8 cellular contexts compared by ENCODE assay signal in the genomic region with DNA sequence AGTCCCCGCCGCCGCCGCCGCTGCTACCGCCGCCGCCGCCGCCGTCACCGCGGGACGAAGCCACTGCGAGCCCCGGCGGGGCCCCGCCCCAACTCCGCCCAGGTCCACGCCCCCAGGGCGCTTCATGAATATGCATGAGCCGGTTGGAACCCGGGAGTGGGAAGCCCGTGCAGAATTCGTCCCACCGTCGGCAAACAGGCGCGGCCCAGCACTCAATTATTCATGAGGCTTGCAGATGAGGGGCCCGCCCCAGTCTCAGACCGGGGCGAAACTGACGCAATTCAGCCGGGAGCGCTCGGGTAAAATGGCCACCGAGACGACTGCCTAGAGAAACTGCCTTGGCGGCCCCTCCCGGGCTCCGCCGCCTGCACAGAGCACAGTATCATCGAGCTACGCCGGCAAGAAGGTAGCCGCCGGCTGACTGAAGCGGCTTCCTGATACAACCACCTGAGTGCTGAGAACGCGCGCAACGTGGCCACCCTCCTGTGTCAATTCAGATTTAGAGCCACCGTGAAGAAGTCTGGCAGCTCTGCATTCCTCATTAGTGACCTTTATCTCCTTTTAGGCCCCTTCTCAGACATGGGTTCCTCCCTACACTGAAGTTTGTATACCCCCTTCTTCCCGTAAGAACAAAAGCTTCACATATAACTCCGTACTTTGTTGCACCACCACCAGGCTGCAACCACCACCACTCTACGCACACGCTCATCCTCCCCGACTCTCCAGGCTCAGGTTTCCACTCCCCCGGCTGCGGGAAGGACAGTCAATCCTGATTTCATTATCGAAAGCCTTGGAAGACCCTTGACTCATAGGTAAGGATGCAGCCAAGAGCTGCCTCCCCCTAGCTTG. TPM values are rescaled to one million over a fixed set of nuclear protein-coding genes. Genes with fewer than 3 reads are reported as not detected.
A peak's percentile ranks its signal among the peaks of the same experiment; 100 is the strongest.
DNase-seq lines count a peak whose midpoint lies in the region; ATAC-seq, FAIRE-seq and TF ChIP-seq lines count a peak whose summit lies in the region.

A gene with protein sequence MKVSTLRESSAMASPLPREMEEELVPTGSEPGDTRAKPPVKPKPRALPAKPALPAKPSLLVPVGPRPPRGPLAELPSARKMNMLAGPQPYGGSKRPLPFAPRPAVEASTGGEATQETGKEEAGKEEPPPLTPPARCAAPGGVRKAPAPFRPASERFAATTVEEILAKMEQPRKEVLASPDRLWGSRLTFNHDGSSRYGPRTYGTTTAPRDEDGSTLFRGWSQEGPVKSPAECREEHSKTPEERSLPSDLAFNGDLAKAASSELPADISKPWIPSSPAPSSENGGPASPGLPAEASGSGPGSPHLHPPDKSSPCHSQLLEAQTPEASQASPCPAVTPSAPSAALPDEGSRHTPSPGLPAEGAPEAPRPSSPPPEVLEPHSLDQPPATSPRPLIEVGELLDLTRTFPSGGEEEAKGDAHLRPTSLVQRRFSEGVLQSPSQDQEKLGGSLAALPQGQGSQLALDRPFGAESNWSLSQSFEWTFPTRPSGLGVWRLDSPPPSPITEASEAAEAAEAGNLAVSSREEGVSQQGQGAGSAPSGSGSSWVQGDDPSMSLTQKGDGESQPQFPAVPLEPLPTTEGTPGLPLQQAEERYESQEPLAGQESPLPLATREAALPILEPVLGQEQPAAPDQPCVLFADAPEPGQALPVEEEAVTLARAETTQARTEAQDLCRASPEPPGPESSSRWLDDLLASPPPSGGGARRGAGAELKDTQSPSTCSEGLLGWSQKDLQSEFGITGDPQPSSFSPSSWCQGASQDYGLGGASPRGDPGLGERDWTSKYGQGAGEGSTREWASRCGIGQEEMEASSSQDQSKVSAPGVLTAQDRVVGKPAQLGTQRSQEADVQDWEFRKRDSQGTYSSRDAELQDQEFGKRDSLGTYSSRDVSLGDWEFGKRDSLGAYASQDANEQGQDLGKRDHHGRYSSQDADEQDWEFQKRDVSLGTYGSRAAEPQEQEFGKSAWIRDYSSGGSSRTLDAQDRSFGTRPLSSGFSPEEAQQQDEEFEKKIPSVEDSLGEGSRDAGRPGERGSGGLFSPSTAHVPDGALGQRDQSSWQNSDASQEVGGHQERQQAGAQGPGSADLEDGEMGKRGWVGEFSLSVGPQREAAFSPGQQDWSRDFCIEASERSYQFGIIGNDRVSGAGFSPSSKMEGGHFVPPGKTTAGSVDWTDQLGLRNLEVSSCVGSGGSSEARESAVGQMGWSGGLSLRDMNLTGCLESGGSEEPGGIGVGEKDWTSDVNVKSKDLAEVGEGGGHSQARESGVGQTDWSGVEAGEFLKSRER (N-terminal part only) (minus strand): TSS at position 67 of the 849 bp plus-strand sequence. CDS start 3,067 bp downstream, outside the sequence.

- peak within 1 kb of the TSS; percentile 72 to 96 for H3K9ac ChIP-seq in K562 (ENCODE audit: insufficient read depth in 1 of 2, low read depth in 2 of 2, low read length in 2 of 2)

- no peaks in the 10 kb centered on the region for H3K27me3 ChIP-seq in K562 (ENCODE audit: control insufficient read depth in 2 of 2, insufficient read depth in 2 of 2, low read length in 2 of 2)

- ATAC-seq in HG03039 (IDR thresholded peaks at IDR 0.05; ENCODE audit: unreplicated experiment): peak; percentile 87
- ATAC-seq in K562: peak; percentile 91

- H4K20me1 ChIP-seq in K562 (replicated peaks; ENCODE audit: control insufficient read depth, insufficient read depth, low read length): peaks cover 7% of the 10 kb centered on the region

- TF ChIP-seq POLR2A in K562 (conservative IDR thresholded peaks at IDR 0.05): peak; percentile 87

- no peak for TF ChIP-seq RAD21 in K562 (CRISPR knock-in tag; conservative IDR thresholded peaks at IDR 0.05 in 1 of 2, IDR thresholded peaks at IDR 0.05 in 1 of 2)

- H3K4me3 ChIP-seq in K562: peak within 1 kb of the TSS; percentile 60
- H3K4me3 ChIP-seq in retinal pigment epithelial cell (ENCODE audit: low read length): peak within 1 kb of the TSS; percentile 85

- intact Hi-C loops in K562 (cut with micrococcal nuclease): loop anchor here (5.0 kb wide), 1 partner anchor 48 kb away; no protein-coding TSS in a partner anchor

- H2AFZ ChIP-seq in K562 (ENCODE audit: low read depth, low read length): peak within 1 kb of the TSS; percentile 64

- peaks cover 7% of the 10 kb centered on the region for H3K9me1 ChIP-seq in K562 (ENCODE audit: control insufficient read depth, insufficient read depth, low read length)

- H3K4me1 ChIP-seq in K562 (replicated peaks in 1 of 2; ENCODE audit: control insufficient read depth in 2 of 2, insufficient read depth in 2 of 2, low read length in 2 of 2): peaks cover 47 to 54% of the 10 kb centered on the region in 2 experiments

- H3K27ac ChIP-seq in K562 (ENCODE audit: extremely low read depth, low read depth, low read length): peak within 1 kb of the TSS; percentile 88

- no peak for TF ChIP-seq EP300 in K562 (IDR thresholded peaks at IDR 0.05; ENCODE audit: low read length)

- FAIRE-seq in TTC549 (lab: Jason Lieb, UNC) (peak; percentile 93), K562 (lab: Jason Lieb, UNC) (peak; percentile 79)

- H3K4me2 ChIP-seq in K562 (ENCODE audit: insufficient read depth, low read length): peak within 1 kb of the TSS; percentile 90

- in situ Hi-C loops in K562 (cut with MboI): no loop called here

- no peak for TF ChIP-seq CTCF in K562 (IDR thresholded peaks at IDR 0.05 in 2 of 3, conservative IDR thresholded peaks at IDR 0.05 in 1 of 3; ENCODE audit: insufficient read depth in 2 of 3, low read depth in 1 of 3, low read length in 3 of 3)
- no peak for TF ChIP-seq CTCF in retinal pigment epithelial cell (conservative IDR thresholded peaks at IDR 0.05; ENCODE audit: low read depth, low read length)

- POLR2A ChIA-PET in K562 (lab: Yijun Ruan, JAX): interaction anchor here (0.6 to 6.3 kb wide), 10 partner anchors 10 to 506 kb away, joined by 3 to 68 read pairs (median 4); a partner anchor contains a TSS

- DNase-seq in NK-92 treated with Interleukin-12 subunit alpha and Interleukin-12 subunit beta, amount 100 ng/mL, for 24 hours (lab: John Stamatoyannopoulos, UW): peak; percentile 87
- DNase-seq in NK-92 (lab: John Stamatoyannopoulos, UW; ENCODE audit: unreplicated experiment) (no peak), NCI-H2081 treated with DMSO at 0.1 percent for 48 hours (lab: John Stamatoyannopoulos, UW) (peak; percentile 80), K562 (ENCODE audit: extremely low read depth in 1 of 4, low spot score in 3 of 4) (peak; percentile 87 to 96 (median 92)), hypothalamus (lab: John Stamatoyannopoulos, UW) (peak; percentile 31 to 98 (median 92)), retinal pigment epithelial cell (ENCODE audit: low read depth) (peak; percentile 86)

- WGBS in K562 (ENCODE audit: insufficient coverage, low coverage, missing lambda C conversion rate): under 1% methylated on average over 39 of the region's 61 CpGs

- H3K79me2 ChIP-seq in K562 (ENCODE audit: control insufficient read depth, insufficient read depth, low read length): peaks cover 37% of the 10 kb centered on the region

- TSS peak; percentile 95 for BruUV-seq in K562 (replicated peaks; lab: Mats Ljungman, UMichigan)

- CTCF ChIA-PET in K562 (lab: Yijun Ruan, JAX; ENCODE audit: low intra/inter-chr PET ratio): interaction anchor here (0.6 kb wide), 1 partner anchor 78 kb away, joined by 3 read pairs; no protein-coding TSS in a partner anchor

- H3K36me3 ChIP-seq in K562 (ENCODE audit: control insufficient read depth, insufficient read depth, low read length): peaks cover 61% of the 10 kb centered on the region

- no peaks in the 10 kb centered on the region for H3K9me3 ChIP-seq in K562 (replicated peaks; ENCODE audit: control insufficient read depth, insufficient read depth, low read depth, low read length)

TF ChIP-seq in K562, 482 proteins besides CTCF, POLR2A, EP300 and RAD21 (continues in another document):
- no peak for TF ChIP-seq ZNF224 (CRISPR knock-in tag; IDR thresholded peaks at IDR 0.05)
- peak; percentile 43; the same call in 1 of the 2 replicates for TF ChIP-seq TARDBP (IDR thresholded peaks at IDR 0.05)
- TF ChIP-seq, protein P1, sequence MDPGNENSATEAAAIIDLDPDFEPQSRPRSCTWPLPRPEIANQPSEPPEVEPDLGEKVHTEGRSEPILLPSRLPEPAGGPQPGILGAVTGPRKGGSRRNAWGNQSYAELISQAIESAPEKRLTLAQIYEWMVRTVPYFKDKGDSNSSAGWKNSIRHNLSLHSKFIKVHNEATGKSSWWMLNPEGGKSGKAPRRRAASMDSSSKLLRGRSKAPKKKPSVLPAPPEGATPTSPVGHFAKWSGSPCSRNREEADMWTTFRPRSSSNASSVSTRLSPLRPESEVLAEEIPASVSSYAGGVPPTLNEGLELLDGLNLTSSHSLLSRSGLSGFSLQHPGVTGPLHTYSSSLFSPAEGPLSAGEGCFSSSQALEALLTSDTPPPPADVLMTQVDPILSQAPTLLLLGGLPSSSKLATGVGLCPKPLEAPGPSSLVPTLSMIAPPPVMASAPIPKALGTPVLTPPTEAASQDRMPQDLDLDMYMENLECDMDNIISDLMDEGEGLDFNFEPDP (CRISPR knock-in tag; IDR thresholded peaks at IDR 0.05): no peak
- no peak for TF ChIP-seq ZFP1 (CRISPR knock-in tag; IDR thresholded peaks at IDR 0.05)

RNA-seq across cellular contexts. Expression of the gene that starts here (rescaled TPM):
- 28.6 and 47.8 TPM in 2 replicates for total RNA-seq in K562 (2011; cell fraction: chromatin; rRNA removed; ENCODE audit: low replicate concordance)
- 20.5 and 22.4 TPM in 2 replicates for total RNA-seq in K562 (2011; cell fraction: nucleolus; rRNA removed)
- 30.6 and 31.7 TPM in 2 replicates for total RNA-seq in K562 (2011; cell fraction: nucleoplasm; rRNA removed)
- 16.2 and 20.2 TPM in 2 replicates for total RNA-seq in K562 (2014; rRNA removed)
- total RNA-seq in K562 (2014; rRNA removed; fragmentation: Illumina TruSeq; extraction: Trizol): 10.9 and 11.2 TPM in 2 replicates
- 8.0 and 10.3 TPM in 2 replicates for total RNA-seq in K562 (2015; rRNA removed; fragmentation: Illumina TruSeq; extraction: Trizol)
- total RNA-seq in K562 (2021): 35.0 and 47.2 TPM in 2 replicates
- polyA plus RNA-seq in K562 (2011; rRNA removed): 7.3 and 14.1 TPM in 2 replicates
- polyA plus RNA-seq in K562 (2011; cell fraction: cytosol; rRNA removed): 11.4 and 12.5 TPM in 2 replicates
- 34.2 and 50.1 TPM in 2 replicates for polyA plus RNA-seq in K562 (2011; cell fraction: nucleus; rRNA removed)
- 17.5 and 28.9 TPM in 2 replicates for polyA plus RNA-seq in K562 (2012)
- 29.9 and 31.4 TPM in 2 replicates for polyA plus RNA-seq in K562 (2014; fragmentation: Illumina TruSeq; extraction: Trizol)
- 1 to 10 TPM; 1.1 to 1.2 TPM for polyA plus RNA-seq in K562 (2014; fragmentation: Nextera tagmentation; extraction: Ambion mirVana)
- 19.5 and 23.8 TPM in 2 replicates for polyA plus RNA-seq in K562 (2014; rRNA removed)
- polyA minus RNA-seq in K562 (2011; rRNA and poly(A)+ RNA removed): 13.6 and 14.5 TPM in 2 replicates
- polyA minus RNA-seq in K562 (2011; cell fraction: cytosol; rRNA and poly(A)+ RNA removed): 13.8 and 18.3 TPM in 2 replicates
- 8.2 and 11.6 TPM in 2 replicates for polyA minus RNA-seq in K562 (2011; cell fraction: nucleus; rRNA and poly(A)+ RNA removed)
